ENCODE assay signal across 9 cellular contexts in genomic region chr2:198054299-198054698, GRCh38.
DNase-seq lines count a peak whose midpoint lies in the region; ATAC-seq, FAIRE-seq and TF ChIP-seq lines count a peak whose summit lies in the region.
"Had no signal": no experiment of that assay in that cellular context is flagged by ENCODE, and none has a peak within 500 bp of the region (broad histone marks: within the 10 kb centered on the region; RNA-seq: fewer than 3 reads in every experiment).

No MANE protein-coding gene starts in this region.

- no peak for FAIRE-seq in frontal cortex (lab: Jason Lieb, UNC)

- H3K27ac Mint-ChIP-seq in Calu3 (ENCODE audit: unreplicated experiment), result no peak overlapping the region
- no peak overlapping the region for H3K27ac Mint-ChIP-seq in activated T-cell treated with anti-CD3 and anti-CD28 coated beads, Interleukin-2, amount 50 U/mL, for 72 hours
- H3K27ac Mint-ChIP-seq: natural killer cell treated with Interleukin-12 subunit alpha and Interleukin-12 subunit beta and Interleukin-15 and Interleukin-18, amount 100 ng/mL, for 72 hours had no signal

- BruUV-seq in Calu3 (replicated peaks; lab: Mats Ljungman, UMichigan), result no TSS peak

- H3K4me3 ChIP-seq in heart right ventricle, result no peak overlapping the region

- no peak overlapping the region for H3K4me3 Mint-ChIP-seq in Calu3 (ENCODE audit: low read depth, unreplicated experiment)
- H3K4me3 Mint-ChIP-seq in activated T-cell treated with anti-CD3 and anti-CD28 coated beads, Interleukin-2, amount 50 U/mL, for 72 hours, result no peak overlapping the region
- H3K4me3 Mint-ChIP-seq: natural killer cell treated with Interleukin-12 subunit alpha and Interleukin-12 subunit beta and Interleukin-15 and Interleukin-18, amount 100 ng/mL, for 72 hours had no signal

- intact Hi-C loops in Calu3 (cut with micrococcal nuclease; ENCODE audit: unreplicated experiment) (loop anchor here (5.0 kb wide), 1 partner anchor 252 kb away; the partner anchor contains the start of gene PLCL1), heart right ventricle (cut with DNase I) (loop anchor here in 8 of 10 donors (2.0 to 10.0 kb wide), 4 partner anchors 61 to 252 kb away; partner anchors contain the start of gene PLCL1 (in 8 of the 8))

- no peaks in the 10 kb centered on the region for H3K9me3 ChIP-seq in heart right ventricle

- no peaks in the 10 kb centered on the region for H3K27me3 ChIP-seq in heart right ventricle

- CTCF ChIA-PET in Calu3 (lab: Charles Lee), result no interaction called here

- peak; percentile 44 for TF ChIP-seq CTCF in Calu3 (IDR thresholded peaks at IDR 0.05; ENCODE audit: unreplicated experiment)
- peak in 8 of 9 donors; percentile 13 to 58 (median 45) for TF ChIP-seq CTCF in heart right ventricle (IDR thresholded peaks at IDR 0.05)

- ATAC-seq in GM19467 (IDR thresholded peaks at IDR 0.05; ENCODE audit: unreplicated experiment), result peak; percentile 71
- peak; percentile 85 to 90 for ATAC-seq in activated T-cell treated with anti-CD3 and anti-CD28 coated beads, Interleukin-2, amount 50 U/mL, for 72 hours (replicated peaks in 1 of 2)
- ATAC-seq in heart right ventricle, result peak in 7 of 8 donors; percentile 46 to 78 (median 59)

- DNase-seq in Calu3 (peak; percentile 20), Kasumi-1 (lab: John Stamatoyannopoulos, UW) (peak; percentile 45 to 58), heart right ventricle (no peak), middle frontal gyrus (ENCODE audit: extremely low spot score, low spot score) (no peak), frontal cortex (ENCODE audit: low spot score in 2 of 2) (no peak)
- DNase-seq in activated T-cell treated with anti-CD3 and anti-CD28 coated beads, Interleukin-2, amount 50 U/mL, for 72 hours, result peak; percentile 47 to 48
- DNase-seq in stimulated activated CD4-positive, alpha-beta T cell treated with anti-CD3 and anti-CD28 coated beads, Interleukin-1b, Interleukin-23, amount 100 ng/mL, for 4 hours (ENCODE audit: low read depth in 2 of 2), result peak; percentile 29 to 30

- peaks cover 3 to 56% (median 21%) of the 10 kb centered on the region in 9 donors for H3K4me1 ChIP-seq in heart right ventricle

- no peaks in the 10 kb centered on the region for H3K36me3 ChIP-seq in heart right ventricle

- H3K27ac ChIP-seq in heart right ventricle, result peak overlapping the region in 7 of 10 donors; percentile 7 to 65 (median 49)

- 71 to 75% methylated on average over 1 of the region's 1 CpG for WGBS in heart right ventricle, 2 donors

- no peaks in the 10 kb centered on the region for H3K9me3 Mint-ChIP-seq in Calu3 (ENCODE audit: low read depth, unreplicated experiment)
- H3K9me3 Mint-ChIP-seq in activated T-cell treated with anti-CD3 and anti-CD28 coated beads, Interleukin-2, amount 50 U/mL, for 72 hours, result no peaks in the 10 kb centered on the region
- H3K9me3 Mint-ChIP-seq: natural killer cell treated with Interleukin-12 subunit alpha and Interleukin-12 subunit beta and Interleukin-15 and Interleukin-18, amount 100 ng/mL, for 72 hours had no signal

- H3K36me3 Mint-ChIP-seq in Calu3 (ENCODE audit: insufficient read depth, unreplicated experiment), result no peaks in the 10 kb centered on the region
- no peaks in the 10 kb centered on the region for H3K36me3 Mint-ChIP-seq in activated T-cell treated with anti-CD3 and anti-CD28 coated beads, Interleukin-2, amount 50 U/mL, for 72 hours (ENCODE audit: insufficient read depth in 2 of 2)
- H3K36me3 Mint-ChIP-seq: natural killer cell treated with Interleukin-12 subunit alpha and Interleukin-12 subunit beta and Interleukin-15 and Interleukin-18, amount 100 ng/mL, for 72 hours had no signal

- H3K27me3 Mint-ChIP-seq in Calu3 (ENCODE audit: unreplicated experiment), result no peaks in the 10 kb centered on the region
- H3K27me3 Mint-ChIP-seq in activated T-cell treated with anti-CD3 and anti-CD28 coated beads, Interleukin-2, amount 50 U/mL, for 72 hours (ENCODE audit: low read depth), result no peaks in the 10 kb centered on the region
- H3K27me3 Mint-ChIP-seq: natural killer cell treated with Interleukin-12 subunit alpha and Interleukin-12 subunit beta and Interleukin-15 and Interleukin-18, amount 100 ng/mL, for 72 hours had no signal

- H3K4me1 Mint-ChIP-seq in Calu3 (ENCODE audit: low read depth, unreplicated experiment), result no peaks in the 10 kb centered on the region
- H3K4me1 Mint-ChIP-seq in activated T-cell treated with anti-CD3 and anti-CD28 coated beads, Interleukin-2, amount 50 U/mL, for 72 hours (ENCODE audit: low read depth), result peaks cover 17% of the 10 kb centered on the region

Comparison
In these comparisons a context has a peak if more than half of its experiments do, and no peak if none do; other contexts are left out.
1. DNase-seq: peak in Calu3 (single experiment), Kasumi-1 (2 of 2), activated T-cell treated with anti-CD3 and anti-CD28 coated beads, Interleukin-2, amount 50 U/mL, for 72 hours (2 of 2) and stimulated activated CD4-positive, alpha-beta T cell treated with anti-CD3 and anti-CD28 coated beads, Interleukin-1b, Interleukin-23, amount 100 ng/mL, for 4 hours (2 of 2); none in heart right ventricle (0 of 2), middle frontal gyrus (single experiment) and frontal cortex (0 of 2).
2. Peak in every context shown above with its lines, with median percentiles within 50 percentile points of each other: ATAC-seq.